31 cellular contexts compared by ENCODE assay signal in genomic region chr10:126278846-126279245, GRCh38.
"Had no signal": no experiment of that assay in that cellular context is flagged by ENCODE, and none has a peak within 500 bp of the region (broad histone marks: within the 10 kb centered on the region; RNA-seq: fewer than 3 reads in every experiment).

No MANE protein-coding gene starts in this region.

- H3K79me2 ChIP-seq: hepatocyte, parathyroid adenoma had no signal

- H3K36me3 ChIP-seq: gastroesophageal sphincter, left ventricle myocardium inferior, right atrium auricular region, thyroid gland, upper lobe of left lung, vagina had no signal

- H3K4me1 ChIP-seq: gastroesophageal sphincter, left ventricle myocardium inferior, parathyroid adenoma, right atrium auricular region, thyroid gland, upper lobe of left lung, vagina had no signal

- H3K4me3 Mint-ChIP-seq: activated CD4-positive, alpha-beta memory T cell treated with anti-CD3 and anti-CD28 coated beads, Interleukin-2, amount 10 ng/mL, durations not matched to agents 7 days and 5 days; activated CD4-positive, alpha-beta T cell treated with anti-CD3 and anti-CD28 coated beads, Interleukin-2, amount 10 ng/mL, durations not matched to agents 7 days and 5 days; activated naive CD4-positive, alpha-beta T cell treated with anti-CD3 and anti-CD28 coated beads, Interleukin-2, amount 50 U/mL, for 24 hours; activated naive CD8-positive, alpha-beta T cell treated with anti-CD3 and anti-CD28 coated beads, Interleukin-2, amount 50 U/mL, for 24 hours; effector memory CD8-positive, alpha-beta T cell; mesothelial cell of epicardium; naive B cell; stimulated activated memory B cell treated with anti-CD40 and anti-IgM and Interleukin-4, amounts not matched to agents 10 μg/mL and 1 μg/mL and 100 μg/mL, for 72 hours; stimulated activated naive CD8-positive, alpha-beta T cell treated with anti-CD3 and anti-CD28 coated beads, Interleukin-15, amount 100 ng/mL, for 72 hours had no signal

- H2AFZ ChIP-seq: hepatocyte, parathyroid adenoma had no signal

- H3K9ac ChIP-seq: parathyroid adenoma had no signal

- H3K27me3 ChIP-seq: gastroesophageal sphincter, hepatocyte, right atrium auricular region, thyroid gland, upper lobe of left lung, vagina had no signal

- ATAC-seq: activated naive CD8-positive, alpha-beta T cell treated with anti-CD3 and anti-CD28 coated beads, Interleukin-2, amount 50 U/mL, for 24 hours; effector memory CD8-positive, alpha-beta T cell; esophagus mucosa; gastroesophageal sphincter; stimulated activated memory B cell treated with anti-CD40 and anti-IgM and Interleukin-4, amounts not matched to agents 10 μg/mL and 1 μg/mL and 100 μg/mL, for 72 hours; stimulated activated naive CD8-positive, alpha-beta T cell treated with anti-CD3 and anti-CD28 coated beads, Interleukin-15, amount 100 ng/mL, for 72 hours had no signal

- DNase-seq: activated CD4-positive, alpha-beta memory T cell treated with anti-CD3 and anti-CD28 coated beads, Interleukin-2, amount 10 ng/mL, durations not matched to agents 7 days and 5 days; activated CD4-positive, alpha-beta T cell treated with anti-CD3 and anti-CD28 coated beads for 1 hour; activated CD4-positive, alpha-beta T cell treated with anti-CD3 and anti-CD28 coated beads, Interleukin-2, amount 10 ng/mL, durations not matched to agents 7 days and 5 days; activated naive CD8-positive, alpha-beta T cell treated with anti-CD3 and anti-CD28 coated beads, Interleukin-2, amount 50 U/mL, for 24 hours; activated T-cell treated with anti-CD3 and anti-CD28 coated beads, Interleukin-2, amount 50 U/mL, for 48 hours; anterior cingulate cortex; caudate nucleus; cortex of kidney; effector memory CD8-positive, alpha-beta T cell; islet precursor cell; left ventricle myocardium inferior; naive B cell; occipital lobe; stimulated activated CD4-positive, alpha-beta T cell treated with anti-CD3 and anti-CD28 coated beads, Interleukin-1b, Interleukin-23, amount 100 ng/mL, for 48 hours; stimulated activated CD4-positive, alpha-beta T cell treated with anti-CD3 and anti-CD28 coated beads, Interleukin-4, amount 100 ng/mL, for 4 hours; stimulated activated CD8-positive, alpha-beta memory T cell treated with anti-CD3 and anti-CD28 coated beads, Interleukin-4, amount 100 ng/mL, for 48 hours; stimulated activated naive CD8-positive, alpha-beta T cell treated with anti-CD3 and anti-CD28 coated beads, Interleukin-15, amount 100 ng/mL, for 72 hours; T-helper 2 cell; thyroid gland; upper lobe of left lung had no signal

- H3K9me3 ChIP-seq: gastroesophageal sphincter, left ventricle myocardium inferior, right atrium auricular region, thyroid gland, upper lobe of left lung, vagina had no signal

- H3K27ac ChIP-seq: gastroesophageal sphincter, hepatocyte, left ventricle myocardium inferior, parathyroid adenoma, right atrium auricular region, thyroid gland, upper lobe of left lung, vagina had no signal

- H3K4me2 ChIP-seq: hepatocyte, smooth muscle cell had no signal

- H3K36me3 Mint-ChIP-seq: activated naive CD4-positive, alpha-beta T cell treated with anti-CD3 and anti-CD28 coated beads, Interleukin-2, amount 50 U/mL, for 24 hours; mesothelial cell of epicardium; naive B cell; stimulated activated memory B cell treated with anti-CD40 and anti-IgM and Interleukin-4, amounts not matched to agents 10 μg/mL and 1 μg/mL and 100 μg/mL, for 72 hours had no signal

- H3K27ac Mint-ChIP-seq: activated CD4-positive, alpha-beta memory T cell treated with anti-CD3 and anti-CD28 coated beads, Interleukin-2, amount 10 ng/mL, durations not matched to agents 7 days and 5 days; activated CD4-positive, alpha-beta T cell treated with anti-CD3 and anti-CD28 coated beads, Interleukin-2, amount 10 ng/mL, durations not matched to agents 7 days and 5 days; activated naive CD4-positive, alpha-beta T cell treated with anti-CD3 and anti-CD28 coated beads, Interleukin-2, amount 50 U/mL, for 24 hours; activated naive CD8-positive, alpha-beta T cell treated with anti-CD3 and anti-CD28 coated beads, Interleukin-2, amount 50 U/mL, for 24 hours; activated T-helper 2 cell treated with anti-CD3 and anti-CD28 coated beads, Interferon-gamma antibody, Interleukin-2, Interleukin-4, amounts not matched to agents 10 μg/mL and 5 μg/mL and 100 μg/mL, durations not matched to agents 14 hours and 24 hours and 36 hours; effector memory CD8-positive, alpha-beta T cell; mesothelial cell of epicardium; naive B cell; stimulated activated memory B cell treated with anti-CD40 and anti-IgM and Interleukin-4, amounts not matched to agents 10 μg/mL and 1 μg/mL and 100 μg/mL, for 72 hours; stimulated activated naive CD8-positive, alpha-beta T cell treated with anti-CD3 and anti-CD28 coated beads, Interleukin-15, amount 100 ng/mL, for 72 hours had no signal

- H3K4me3 ChIP-seq: gastroesophageal sphincter, hepatocyte, left ventricle myocardium inferior, right atrium auricular region, smooth muscle cell, thyroid gland, upper lobe of left lung, vagina had no signal

- H3K4me1 Mint-ChIP-seq: activated CD4-positive, alpha-beta memory T cell treated with anti-CD3 and anti-CD28 coated beads, Interleukin-2, amount 10 ng/mL, durations not matched to agents 7 days and 5 days; activated CD4-positive, alpha-beta T cell treated with anti-CD3 and anti-CD28 coated beads, Interleukin-2, amount 10 ng/mL, durations not matched to agents 7 days and 5 days; activated naive CD4-positive, alpha-beta T cell treated with anti-CD3 and anti-CD28 coated beads, Interleukin-2, amount 50 U/mL, for 24 hours; activated naive CD8-positive, alpha-beta T cell treated with anti-CD3 and anti-CD28 coated beads, Interleukin-2, amount 50 U/mL, for 24 hours; naive B cell; stimulated activated memory B cell treated with anti-CD40 and anti-IgM and Interleukin-4, amounts not matched to agents 10 μg/mL and 1 μg/mL and 100 μg/mL, for 72 hours; stimulated activated naive CD8-positive, alpha-beta T cell treated with anti-CD3 and anti-CD28 coated beads, Interleukin-15, amount 100 ng/mL, for 72 hours had no signal

- H3K27me3 Mint-ChIP-seq: activated CD4-positive, alpha-beta memory T cell treated with anti-CD3 and anti-CD28 coated beads, Interleukin-2, amount 10 ng/mL, durations not matched to agents 7 days and 5 days; activated CD4-positive, alpha-beta T cell treated with anti-CD3 and anti-CD28 coated beads, Interleukin-2, amount 10 ng/mL, durations not matched to agents 7 days and 5 days; activated naive CD8-positive, alpha-beta T cell treated with anti-CD3 and anti-CD28 coated beads, Interleukin-2, amount 50 U/mL, for 24 hours; effector memory CD8-positive, alpha-beta T cell; stimulated activated memory B cell treated with anti-CD40 and anti-IgM and Interleukin-4, amounts not matched to agents 10 μg/mL and 1 μg/mL and 100 μg/mL, for 72 hours; stimulated activated naive CD8-positive, alpha-beta T cell treated with anti-CD3 and anti-CD28 coated beads, Interleukin-15, amount 100 ng/mL, for 72 hours had no signal

- H3K9me3 Mint-ChIP-seq: activated CD4-positive, alpha-beta memory T cell treated with anti-CD3 and anti-CD28 coated beads, Interleukin-2, amount 10 ng/mL, durations not matched to agents 7 days and 5 days; activated CD4-positive, alpha-beta T cell treated with anti-CD3 and anti-CD28 coated beads, Interleukin-2, amount 10 ng/mL, durations not matched to agents 7 days and 5 days; activated naive CD8-positive, alpha-beta T cell treated with anti-CD3 and anti-CD28 coated beads, Interleukin-2, amount 50 U/mL, for 24 hours; activated T-helper 2 cell treated with anti-CD3 and anti-CD28 coated beads, Interferon-gamma antibody, Interleukin-2, Interleukin-4, amounts not matched to agents 10 μg/mL and 5 μg/mL and 100 μg/mL, durations not matched to agents 14 hours and 24 hours and 36 hours; mesothelial cell of epicardium; naive B cell; stimulated activated memory B cell treated with anti-CD40 and anti-IgM and Interleukin-4, amounts not matched to agents 10 μg/mL and 1 μg/mL and 100 μg/mL, for 72 hours; stimulated activated naive CD8-positive, alpha-beta T cell treated with anti-CD3 and anti-CD28 coated beads, Interleukin-15, amount 100 ng/mL, for 72 hours had no signal
